9 cellular contexts compared by ENCODE assay signal in the genomic region with DNA sequence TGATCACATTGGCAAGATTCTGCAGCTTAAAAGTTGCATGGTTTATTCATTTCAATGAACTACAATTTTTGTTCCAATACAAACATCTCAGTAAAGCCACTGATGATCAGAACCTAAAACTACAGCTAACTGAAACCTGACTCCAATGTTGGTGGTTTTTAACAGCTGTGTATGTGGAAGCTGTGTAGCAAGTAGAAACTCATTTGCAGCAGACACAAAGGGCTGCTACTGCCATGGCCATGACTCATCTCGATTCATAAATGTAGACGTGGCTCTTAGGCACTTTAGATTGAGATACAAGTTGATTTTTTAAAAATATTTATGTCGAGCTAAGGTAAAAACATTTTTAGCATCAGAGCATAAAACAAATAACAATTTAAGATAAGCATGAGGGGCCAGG. TPM values are rescaled to one million over a fixed set of nuclear protein-coding genes. Genes with fewer than 3 reads are reported as not detected.
DNase-seq lines count a peak whose midpoint lies in the region; ATAC-seq, FAIRE-seq and TF ChIP-seq lines count a peak whose summit lies in the region.
"Had no signal": no experiment of that assay in that cellular context is flagged by ENCODE, and none has a peak within 500 bp of the region (broad histone marks: within the 10 kb centered on the region; RNA-seq: fewer than 3 reads in every experiment).

No MANE protein-coding gene starts in this region.

- in situ Hi-C loops in K562 (cut with MboI) = no loop called here

- H3K36me3 Mint-ChIP-seq in type B pancreatic cell = no peaks in the 10 kb centered on the region

- H3K4me3 ChIP-seq in heart right ventricle (no peak overlapping the region), right atrium auricular region (no peak overlapping the region), K562 (no peak overlapping the region), uterus (no peak overlapping the region), small intestine (ENCODE audit: low read depth in 1 of 2, low read length in 2 of 2) (no peak overlapping the region)

- TF ChIP-seq CTCF in heart right ventricle (IDR thresholded peaks at IDR 0.05) = no peak
- no peak for TF ChIP-seq CTCF in right atrium auricular region (IDR thresholded peaks at IDR 0.05)
- TF ChIP-seq CTCF in K562 (IDR thresholded peaks at IDR 0.05 in 2 of 3, conservative IDR thresholded peaks at IDR 0.05 in 1 of 3; ENCODE audit: insufficient read depth in 2 of 3, low read depth in 1 of 3, low read length in 3 of 3) = no peak
- TF ChIP-seq CTCF in uterus (IDR thresholded peaks at IDR 0.05) = no peak
- no peak for TF ChIP-seq CTCF in type B pancreatic cell (conservative IDR thresholded peaks at IDR 0.05)

- peaks cover 36% of the 10 kb centered on the region for H3K4me1 Mint-ChIP-seq in type B pancreatic cell (ENCODE audit: unreplicated experiment)

- TF ChIP-seq RAD21 in K562 (CRISPR knock-in tag; conservative IDR thresholded peaks at IDR 0.05 in 1 of 2, IDR thresholded peaks at IDR 0.05 in 1 of 2) = no peak

- H3K27me3 Mint-ChIP-seq in type B pancreatic cell = no peaks in the 10 kb centered on the region

- no peaks in the 10 kb centered on the region for H4K20me1 ChIP-seq in K562 (replicated peaks; ENCODE audit: control insufficient read depth, insufficient read depth, low read length)

- H3K4me3 Mint-ChIP-seq in type B pancreatic cell = no peak overlapping the region

- H2AFZ ChIP-seq in K562 (ENCODE audit: low read depth, low read length) = peak overlapping the region; percentile 62

- CTCF ChIA-PET in K562 (lab: Yijun Ruan, JAX; ENCODE audit: low intra/inter-chr PET ratio) = no interaction called here

- H3K9ac ChIP-seq in K562 (ENCODE audit: insufficient read depth in 1 of 2, low read depth in 2 of 2, low read length in 2 of 2) = no peak overlapping the region

- no peak for TF ChIP-seq EP300 in K562 (IDR thresholded peaks at IDR 0.05; ENCODE audit: low read length)

- no peak overlapping the region for H3K27ac Mint-ChIP-seq in type B pancreatic cell

- POLR2A ChIA-PET in K562 (lab: Yijun Ruan, JAX) = interaction anchor here (1.6 to 1.8 kb wide), 2 partner anchors 17 to 20 kb away, joined by 4 to 9 read pairs; partner anchors contain the start of gene MAP3K4

- TF ChIP-seq POLR2A in K562 (conservative IDR thresholded peaks at IDR 0.05) = no peak
- TF ChIP-seq POLR2A in uterus (IDR thresholded peaks at IDR 0.05) = no peak

- intact Hi-C loops in heart right ventricle (cut with DNase I) (loop anchor here in 2 of 10 donors (5.0 kb wide), 1 partner anchor 40 kb away; no protein-coding TSS in a partner anchor), K562 (cut with micrococcal nuclease) (no loop called here), uterus (cut with DNase I; ENCODE audit: low total_unique reads) (no loop called here)

- H3K4me1 ChIP-seq in heart right ventricle = peaks cover 0 to 46% (median 27%) of the 10 kb centered on the region in 9 donors
- peaks cover 0 to 37% of the 10 kb centered on the region in 2 donors for H3K4me1 ChIP-seq in right atrium auricular region
- peaks cover 9 to 21% of the 10 kb centered on the region in 2 experiments for H3K4me1 ChIP-seq in K562 (replicated peaks in 1 of 2; ENCODE audit: control insufficient read depth in 2 of 2, insufficient read depth in 2 of 2, low read length in 2 of 2)
- no peaks in the 10 kb centered on the region for H3K4me1 ChIP-seq in uterus
- no peaks in the 10 kb centered on the region for H3K4me1 ChIP-seq in small intestine (ENCODE audit: control insufficient read depth in 2 of 2, insufficient read depth in 1 of 2, low read depth in 1 of 2, low read length in 1 of 2)

- H3K4me2 ChIP-seq in K562 (ENCODE audit: insufficient read depth, low read length) = no peak overlapping the region

- H3K27ac ChIP-seq in heart right ventricle (peak overlapping the region in 6 of 10 donors; percentile 11 to 91 (median 78)), right atrium auricular region (peak overlapping the region in 1 of 2 donors; percentile 67), K562 (ENCODE audit: extremely low read depth, low read depth, low read length) (no peak overlapping the region), uterus (peak overlapping the region; percentile 67 to 81), small intestine (ENCODE audit: low read depth in 1 of 2, low read length in 1 of 2) (no peak overlapping the region)

- no peaks in the 10 kb centered on the region for H3K9me1 ChIP-seq in K562 (ENCODE audit: control insufficient read depth, insufficient read depth, low read length)

- no peaks in the 10 kb centered on the region for H3K27me3 ChIP-seq in heart right ventricle
- no peaks in the 10 kb centered on the region for H3K27me3 ChIP-seq in right atrium auricular region
- no peaks in the 10 kb centered on the region for H3K27me3 ChIP-seq in K562 (ENCODE audit: control insufficient read depth in 2 of 2, insufficient read depth in 2 of 2, low read length in 2 of 2)
- no peaks in the 10 kb centered on the region for H3K27me3 ChIP-seq in uterus
- H3K27me3 ChIP-seq in small intestine (ENCODE audit: control insufficient read depth in 2 of 2, insufficient read depth in 2 of 2, low read length in 2 of 2) = no peaks in the 10 kb centered on the region

- ATAC-seq in heart right ventricle (peak in 1 of 8 donors; percentile 45), HG03558 (IDR thresholded peaks at IDR 0.05; ENCODE audit: extremely low read depth, unreplicated experiment) (peak; percentile 75), K562 (no peak)

- H3K9me3 Mint-ChIP-seq in type B pancreatic cell = no peaks in the 10 kb centered on the region

- H3K36me3 ChIP-seq in heart right ventricle (no peaks in the 10 kb centered on the region), right atrium auricular region (no peaks in the 10 kb centered on the region), K562 (ENCODE audit: control insufficient read depth, insufficient read depth, low read length) (no peaks in the 10 kb centered on the region), uterus (no peaks in the 10 kb centered on the region), small intestine (ENCODE audit: control insufficient read depth in 2 of 2, insufficient read depth in 2 of 2, low read length in 2 of 2) (no peaks in the 10 kb centered on the region)

- H3K9me3 ChIP-seq in heart right ventricle (no peaks in the 10 kb centered on the region), right atrium auricular region (no peaks in the 10 kb centered on the region), K562 (replicated peaks; ENCODE audit: control insufficient read depth, insufficient read depth, low read depth, low read length) (no peaks in the 10 kb centered on the region), uterus (no peaks in the 10 kb centered on the region), small intestine (ENCODE audit: control insufficient read depth, low read depth) (no peaks in the 10 kb centered on the region)

- no peaks in the 10 kb centered on the region for H3K79me2 ChIP-seq in K562 (ENCODE audit: control insufficient read depth, insufficient read depth, low read length)

- FAIRE-seq in K562 (lab: Jason Lieb, UNC) (no peak), GM19239 (lab: Jason Lieb, UNC) (no peak), small intestine (lab: Jason Lieb, UNC) (no peak)

- BruUV-seq in K562 (replicated peaks; lab: Mats Ljungman, UMichigan) = no TSS peak

- DNase-seq in heart right ventricle (no peak), right atrium auricular region (ENCODE audit: low spot score) (no peak), K562 (ENCODE audit: extremely low read depth in 1 of 4, low spot score in 3 of 4) (no peak), uterus (no peak), GM19239 (ENCODE audit: insufficient read length, low spot score) (no peak), type B pancreatic cell (ENCODE audit: extremely low spot score, unreplicated experiment) (no peak), small intestine (no peak)
- DNase-seq: hypothalamus had no signal

- WGBS in heart right ventricle, 2 donors = 54 to 57% methylated on average over 3 of the region's 3 CpGs
- 23% methylated on average over 3 of the region's 3 CpGs for WGBS in K562 (ENCODE audit: insufficient coverage, low coverage, missing lambda C conversion rate)
- 59 to 75% (median 68%) methylated on average over 3 of the region's 3 CpGs for WGBS in small intestine, 3 donors

TF ChIP-seq in K562, 482 proteins besides CTCF, POLR2A, EP300 and RAD21 (continues in another document):
- no peak for TF ChIP-seq LCOR (CRISPR knock-in tag; IDR thresholded peaks at IDR 0.05)
- TF ChIP-seq ETS1 (conservative IDR thresholded peaks at IDR 0.05; ENCODE audit: control insufficient read depth, low read depth, low read length) = no peak

RNA-seq across cellular contexts. Expression of gene MAP3K4, which starts 19.5 kb away (rescaled TPM):
- total RNA-seq in heart right ventricle = 10 to 100 TPM; 25.2 to 50.2 (median 32.5) TPM
- 10 to 100 TPM; 10.5 to 13.5 TPM for polyA plus RNA-seq in heart right ventricle
- total RNA-seq in right atrium auricular region = 10 to 100 TPM; 15.6 to 17.2 TPM
- 89.3 and 263 TPM in 2 replicates for total RNA-seq in K562 (2011; cell fraction: chromatin; rRNA removed; ENCODE audit: low replicate concordance)
- 37.0 and 55.8 TPM in 2 replicates for total RNA-seq in K562 (2011; cell fraction: nucleolus; rRNA removed)
- total RNA-seq in K562 (2011; cell fraction: nucleoplasm; rRNA removed) = 93.4 and 112 TPM in 2 replicates
- 47.3 and 48.9 TPM in 2 replicates for total RNA-seq in K562 (2014; rRNA removed)
- total RNA-seq in K562 (2014; rRNA removed; fragmentation: Illumina TruSeq; extraction: Trizol) = 60.0 and 68.2 TPM in 2 replicates
- total RNA-seq in K562 (2015; rRNA removed; fragmentation: Illumina TruSeq; extraction: Trizol) = 60.3 and 62.6 TPM in 2 replicates
- total RNA-seq in K562 (2021) = 74.2 and 77.2 TPM in 2 replicates
- 39.0 and 45.1 TPM in 2 replicates for polyA plus RNA-seq in K562 (2011; rRNA removed)
- 16.5 and 25.0 TPM in 2 replicates for polyA plus RNA-seq in K562 (2011; cell fraction: cytosol; rRNA removed)
- 109 and 122 TPM in 2 replicates for polyA plus RNA-seq in K562 (2011; cell fraction: nucleus; rRNA removed)
- polyA plus RNA-seq in K562 (2012) = 24.3 and 31.1 TPM in 2 replicates
- 39.4 and 51.8 TPM in 2 replicates for polyA plus RNA-seq in K562 (2014; fragmentation: Illumina TruSeq; extraction: Trizol)
- polyA plus RNA-seq in K562 (2014; fragmentation: Nextera tagmentation; extraction: Ambion mirVana) = 10 to 100 TPM; 21.0 to 24.0 TPM
- 40.6 and 44.9 TPM in 2 replicates for polyA plus RNA-seq in K562 (2014; rRNA removed)
- 96.3 and 107 TPM in 2 replicates for polyA minus RNA-seq in K562 (2011; rRNA and poly(A)+ RNA removed)
- polyA minus RNA-seq in K562 (2011; cell fraction: cytosol; rRNA and poly(A)+ RNA removed) = 24.5 and 37.7 TPM in 2 replicates
- polyA minus RNA-seq in K562 (2011; cell fraction: nucleus; rRNA and poly(A)+ RNA removed) = 86.0 and 138 TPM in 2 replicates
- total RNA-seq in uterus = 10 to 100 TPM; 24.1 to 82.9 (median 46.6) TPM
- total RNA-seq in type B pancreatic cell (ENCODE audit: low replicate concordance) = 39.1 and 51.6 TPM in 2 replicates
- polyA plus RNA-seq in small intestine = 10 to 100 TPM; 12.4 to 22.6 (median 13.9) TPM

Comparison
In these comparisons a context has a peak if more than half of its experiments do, and no peak if none do; other contexts are left out.
1. H3K27ac ChIP-seq: peak in heart right ventricle (6 of 10) and uterus (2 of 2); none in K562 (single experiment) and small intestine (0 of 2).